ENCODE assay signal across 24 cellular contexts in genomic region chr1:5005171-5005570, GRCh38.
"Had no signal": no experiment of that assay in that cellular context is flagged by ENCODE, and none has a peak within 500 bp of the region (broad histone marks: within the 10 kb centered on the region; RNA-seq: fewer than 3 reads in every experiment).

No MANE protein-coding gene starts in this region.

- DNase-seq: colonic mucosa; cortex of kidney; dermis blood vessel endothelial cell; dorsolateral prefrontal cortex; effector CD4-positive, alpha-beta T cell; effector CD8-positive, alpha-beta T cell; effector memory CD4-positive, alpha-beta T cell; effector memory CD8-positive, alpha-beta T cell; endodermal cell; erythroblast; esophagus squamous epithelium; foreskin fibroblast; foreskin keratinocyte; foreskin melanocyte; gastrocnemius medialis; glutamatergic neuron; head of caudate nucleus; heart left ventricle; heart right ventricle had no signal

- H3K4me1 Mint-ChIP-seq: endodermal cell had no signal

- H3K27me3 ChIP-seq: colonic mucosa, foreskin keratinocyte, gastrocnemius medialis had no signal

- H3K36me3 ChIP-seq: colonic mucosa, esophagus squamous epithelium, gastrocnemius medialis, gastroesophageal sphincter, heart left ventricle, heart right ventricle had no signal

- H3K4me3 ChIP-seq: colonic mucosa, coronary artery, dorsolateral prefrontal cortex, esophagus squamous epithelium, gastrocnemius medialis, gastroesophageal sphincter, heart left ventricle, heart right ventricle had no signal

- H3K27ac ChIP-seq: colonic mucosa, coronary artery, dorsolateral prefrontal cortex, epithelial cell of prostate, esophagus squamous epithelium, foreskin keratinocyte, gastrocnemius medialis, gastroesophageal sphincter, heart left ventricle, heart right ventricle had no signal

- H3K4me1 ChIP-seq: colonic mucosa, esophagus squamous epithelium, foreskin keratinocyte, gastrocnemius medialis, gastroesophageal sphincter, heart left ventricle, heart right ventricle had no signal

- H3K9me3 ChIP-seq: colonic mucosa, esophagus squamous epithelium, gastrocnemius medialis, gastroesophageal sphincter, heart left ventricle had no signal

- H3K27me3 Mint-ChIP-seq: dendritic cell treated with granulocyte-macrophage colony-stimulating factor and Interleukin-4, amounts not matched to agents 40 ng/mL and 50 ng/mL, for 4 days had no signal

- H3K27ac Mint-ChIP-seq: dendritic cell treated with granulocyte-macrophage colony-stimulating factor and Interleukin-4, amounts not matched to agents 40 ng/mL and 50 ng/mL, for 4 days; effector memory CD8-positive, alpha-beta T cell; endodermal cell had no signal

- H3K4me3 Mint-ChIP-seq: dendritic cell treated with granulocyte-macrophage colony-stimulating factor and Interleukin-4, amounts not matched to agents 40 ng/mL and 50 ng/mL, for 4 days; effector memory CD8-positive, alpha-beta T cell; endodermal cell had no signal

- H3K9me3 Mint-ChIP-seq: effector memory CD8-positive, alpha-beta T cell had no signal

- ATAC-seq: effector memory CD8-positive, alpha-beta T cell; esophagus mucosa; foreskin keratinocyte; gastrocnemius medialis; gastroesophageal sphincter; heart left ventricle; heart right ventricle had no signal
